ENCODE assay signal across 1 cellular context in the genomic region with DNA sequence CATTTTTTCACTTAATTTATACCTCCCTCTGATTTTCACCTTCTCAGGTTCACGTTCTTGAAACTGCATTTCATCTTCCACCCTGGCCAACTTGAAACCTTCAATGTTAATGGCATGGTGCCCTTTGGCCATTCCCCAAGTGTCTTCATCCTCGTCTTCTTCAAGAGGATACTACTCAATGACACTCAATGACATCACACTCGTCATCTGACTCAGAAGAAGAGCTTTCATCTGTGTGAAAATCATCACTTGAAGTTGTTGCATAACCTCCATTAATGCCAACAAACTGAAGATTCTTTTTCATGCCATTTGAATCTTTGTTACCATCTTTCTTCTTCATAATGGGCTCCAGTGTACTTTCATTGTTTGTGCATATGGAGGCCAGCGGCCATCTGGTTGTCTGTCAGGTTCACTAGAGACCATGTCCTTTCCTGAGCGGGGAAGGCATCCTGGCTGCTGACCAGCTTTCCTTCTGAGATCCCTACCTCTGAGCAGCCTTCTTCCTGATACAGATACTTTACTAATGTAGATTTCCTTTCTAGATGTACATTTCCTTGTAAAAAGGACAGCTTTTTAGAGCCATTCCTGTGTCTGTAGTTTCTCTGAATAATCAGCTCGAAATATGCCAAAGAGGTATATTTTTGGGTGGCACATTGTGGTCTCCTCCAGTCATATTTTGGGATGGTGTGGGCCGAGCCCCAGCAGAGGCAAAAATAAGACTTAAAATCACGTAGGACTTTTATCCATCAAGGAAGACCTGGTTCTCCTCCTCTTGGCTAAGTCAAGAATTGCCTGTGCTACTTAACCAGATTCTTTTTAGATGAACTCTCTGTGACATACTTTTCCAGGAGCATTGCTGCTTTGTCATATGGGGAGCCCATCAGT.
A peak's percentile ranks its signal among the peaks of the same experiment; 100 is the strongest.
TF ChIP-seq lines count a peak whose summit lies in the region.

No MANE protein-coding gene starts in this region.

TF ChIP-seq in HepG2, 621 proteins besides CTCF, POLR2A, EP300 and RAD21:
- TF ChIP-seq CREB1 (IDR thresholded peaks at IDR 0.05) (peak; percentile 90), CREB1 (CRISPR knock-in tag; IDR thresholded peaks at IDR 0.05) (no peak), ATF7 (IDR thresholded peaks at IDR 0.05) (peak; percentile 43; the same call in 1 of the 2 replicates), ATF7 (CRISPR knock-in tag; IDR thresholded peaks at IDR 0.05) (no peak), CEBPB (IDR thresholded peaks at IDR 0.05; ENCODE audit: borderline replicate concordance, low read depth, low read length) (0 out of 2 replicates have a peak, but pooled peaks have one; percentile 23), RBFOX2 (IDR thresholded peaks at IDR 0.05; ENCODE audit: low read depth, low read length) (no peak)
- TF ChIP-seq, protein P1, sequence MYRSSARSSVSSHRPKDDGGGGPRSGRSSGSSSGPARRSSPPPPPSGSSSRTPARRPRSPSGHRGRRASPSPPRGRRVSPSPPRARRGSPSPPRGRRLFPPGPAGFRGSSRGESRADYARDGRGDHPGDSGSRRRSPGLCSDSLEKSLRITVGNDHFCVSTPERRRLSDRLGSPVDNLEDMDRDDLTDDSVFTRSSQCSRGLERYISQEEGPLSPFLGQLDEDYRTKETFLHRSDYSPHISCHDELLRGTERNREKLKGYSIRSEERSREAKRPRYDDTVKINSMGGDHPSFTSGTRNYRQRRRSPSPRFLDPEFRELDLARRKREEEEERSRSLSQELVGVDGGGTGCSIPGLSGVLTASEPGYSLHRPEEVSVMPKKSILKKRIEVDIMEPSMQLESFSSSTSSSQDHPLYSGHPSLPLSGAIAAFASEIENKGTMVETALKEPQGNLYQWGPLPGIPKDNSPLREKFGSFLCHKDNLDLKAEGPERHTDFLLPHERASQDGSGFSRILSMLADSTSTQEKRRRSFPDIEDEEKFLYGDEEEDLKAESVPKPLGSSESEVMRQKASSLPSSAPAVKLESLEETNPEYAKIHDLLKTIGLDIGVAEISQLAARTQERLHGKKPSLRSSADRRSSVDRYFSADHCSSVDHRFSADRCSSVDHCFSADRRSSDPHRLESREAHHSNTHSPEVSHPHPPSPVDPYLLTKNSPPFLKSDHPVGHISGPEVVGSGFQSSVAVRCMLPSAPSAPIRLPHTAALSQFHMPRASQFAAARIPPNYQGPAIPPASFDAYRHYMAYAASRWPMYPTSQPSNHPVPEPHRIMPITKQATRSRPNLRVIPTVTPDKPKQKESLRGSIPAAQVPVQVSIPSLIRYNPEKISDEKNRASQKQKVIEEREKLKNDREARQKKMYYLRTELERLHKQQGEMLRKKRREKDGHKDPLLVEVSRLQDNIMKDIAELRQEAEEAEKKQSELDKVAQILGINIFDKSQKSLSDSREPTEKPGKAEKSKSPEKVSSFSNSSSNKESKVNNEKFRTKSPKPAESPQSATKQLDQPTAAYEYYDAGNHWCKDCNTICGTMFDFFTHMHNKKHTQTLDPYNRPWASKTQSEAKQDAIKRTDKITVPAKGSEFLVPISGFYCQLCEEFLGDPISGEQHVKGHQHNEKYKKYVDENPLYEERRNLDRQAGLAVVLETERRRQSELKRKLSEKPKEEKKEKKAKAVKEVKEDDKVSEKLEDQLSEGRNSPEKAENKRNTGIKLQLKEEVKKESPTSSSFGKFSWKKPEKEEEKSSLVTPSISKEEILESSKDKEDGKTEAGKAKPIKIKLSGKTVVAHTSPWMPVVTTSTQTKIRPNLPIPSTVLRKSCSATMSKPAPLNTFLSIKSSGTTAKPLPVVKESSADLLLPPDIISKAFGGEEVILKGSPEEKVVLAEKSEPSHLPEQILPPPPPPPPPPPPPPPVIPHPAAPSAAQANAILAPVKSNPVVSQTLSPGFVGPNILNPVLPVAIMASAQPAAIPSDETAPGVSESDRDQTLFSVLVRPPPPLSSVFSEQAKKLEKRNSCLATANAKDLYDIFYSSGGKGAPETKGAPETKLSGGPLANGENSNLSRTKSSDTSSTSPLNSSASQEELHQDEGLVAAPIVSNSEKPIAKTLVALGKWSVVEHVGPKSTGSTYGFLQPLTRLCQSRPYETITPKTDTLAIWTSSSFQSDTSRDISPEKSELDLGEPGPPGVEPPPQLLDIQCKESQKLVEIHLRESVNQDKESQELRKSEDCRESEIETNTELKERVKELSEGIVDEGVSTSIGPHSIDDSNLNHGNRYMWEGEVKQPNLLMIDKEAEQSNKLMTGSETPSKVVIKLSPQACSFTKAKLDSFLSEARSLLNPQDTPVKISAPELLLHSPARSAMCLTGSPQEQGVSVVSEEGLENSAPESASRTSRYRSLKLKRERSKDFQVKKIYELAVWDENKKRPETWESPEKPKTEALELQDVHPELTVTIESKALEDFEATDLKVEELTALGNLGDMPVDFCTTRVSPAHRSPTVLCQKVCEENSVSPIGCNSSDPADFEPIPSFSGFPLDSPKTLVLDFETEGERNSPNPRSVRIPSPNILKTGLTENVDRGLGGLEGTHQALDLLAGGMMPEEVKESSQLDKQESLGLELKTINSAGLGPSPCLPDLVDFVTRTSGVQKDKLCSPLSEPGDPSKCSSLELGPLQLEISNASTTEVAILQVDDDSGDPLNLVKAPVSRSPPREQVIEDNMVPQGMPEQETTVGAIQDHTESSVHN (CRISPR knock-in tag; IDR thresholded peaks at IDR 0.05) = no peak
